In the genomic region with DNA sequence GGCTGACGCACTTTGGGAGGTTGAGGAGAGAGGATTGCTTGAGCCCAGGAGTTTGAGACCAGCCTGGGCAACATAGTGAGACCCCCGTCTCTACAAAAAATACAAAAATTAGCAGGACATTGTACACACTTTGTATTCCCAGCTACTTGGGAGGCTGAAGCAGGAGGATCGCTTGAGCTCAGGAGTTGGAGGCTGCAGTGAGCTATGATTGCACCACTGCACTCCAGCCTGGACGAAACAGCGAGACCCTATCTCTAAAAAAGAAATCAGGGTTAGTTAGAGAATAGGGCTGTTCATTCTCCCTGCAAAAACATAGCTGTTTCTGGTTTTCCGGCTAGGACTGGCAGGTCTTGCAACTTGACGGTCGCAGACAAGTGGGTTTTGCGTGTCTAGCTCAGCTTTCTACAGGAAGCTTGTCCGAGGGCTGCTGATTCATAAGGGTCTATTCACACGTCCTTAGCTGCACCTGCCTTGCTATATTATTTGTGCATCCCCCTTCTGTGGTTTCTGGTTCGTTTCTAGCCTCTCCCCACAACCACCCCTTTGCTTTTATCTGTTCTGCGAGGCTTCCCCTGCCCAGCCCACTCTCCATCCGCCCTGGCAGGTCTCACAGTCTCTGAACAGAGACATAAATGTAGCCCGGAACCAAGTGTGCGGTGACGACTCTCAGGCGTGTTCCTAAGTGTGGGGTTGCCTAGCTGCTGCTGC, we compare ENCODE assay signal across 8 cellular contexts.
DNase-seq lines count a peak whose midpoint lies in the region; ATAC-seq lines count a peak whose summit lies in the region.

No MANE protein-coding gene starts in this region.

- peak; percentile 93 for ATAC-seq in HG03354 (IDR thresholded peaks at IDR 0.05; ENCODE audit: poor library complexity, severe bottlenecking, unreplicated experiment)

- DNase-seq in activated gamma-delta T cell treated with Interleukin-2 at 50 U/mL for 16 hours (peak; percentile 84), activated gamma-delta T cell (lab: John Stamatoyannopoulos, UW) (no peak), UCSD-AML1 (lab: John Stamatoyannopoulos, UW; ENCODE audit: unreplicated experiment) (peak; percentile 29), germinal center (ENCODE audit: low spot score) (peak; percentile 33), head of caudate nucleus (no peak), NCI-H1694 treated with DMSO at 0.1 percent for 48 hours (lab: John Stamatoyannopoulos, UW) (no peak), NCI-H146 treated with DMSO at 0.1 percent for 48 hours (lab: John Stamatoyannopoulos, UW; ENCODE audit: unreplicated experiment) (no peak)

- intact Hi-C loops in head of caudate nucleus (cut with DNase I), result no loop called here

Comparison
In these comparisons a context has a peak if more than half of its experiments do, and no peak if none do; other contexts are left out.
1. DNase-seq: peak in activated gamma-delta T cell treated with Interleukin-2 at 50 U/mL for 16 hours (single experiment), UCSD-AML1 (single experiment) and germinal center (single experiment); none in activated gamma-delta T cell (single experiment), head of caudate nucleus (0 of 42), NCI-H1694 treated with DMSO at 0.1 percent for 48 hours (single experiment) and NCI-H146 treated with DMSO at 0.1 percent for 48 hours (single experiment).